20 cellular contexts compared by ENCODE assay signal in genomic region chr10:92727550-92727949, GRCh38. TPM values are rescaled to one million over a fixed set of nuclear protein-coding genes. Genes with fewer than 3 reads are reported as not detected.
A peak's percentile ranks its signal among the peaks of the same experiment; 100 is the strongest.
DNase-seq lines count a peak whose midpoint lies in the region; ATAC-seq and TF ChIP-seq lines count a peak whose summit lies in the region.
"Had no signal": no experiment of that assay in that cellular context is flagged by ENCODE, and none has a peak within 500 bp of the region (broad histone marks: within the 10 kb centered on the region; RNA-seq: fewer than 3 reads in every experiment).

No MANE protein-coding gene starts in this region.

- peaks cover 89% of the 10 kb centered on the region for H3K27me3 ChIP-seq in MM.1S (replicated peaks; ENCODE audit: insufficient read depth, low read length)
- H3K27me3 ChIP-seq: SJSA1 had no signal

- peaks cover 11% of the 10 kb centered on the region for H4K20me1 ChIP-seq in MM.1S (ENCODE audit: insufficient read depth, low read length)

- peaks cover 16% of the 10 kb centered on the region for H3K4me1 Mint-ChIP-seq in WTC11

- no peak overlapping the region for H3K27ac Mint-ChIP-seq in WTC11

- no peak overlapping the region for H2AFZ ChIP-seq in MM.1S (ENCODE audit: low read length)

- DNase-seq in LNCaP clone FGC (ENCODE audit: low read depth), result peak; percentile 13
- no peak for DNase-seq in WTC11 (ENCODE audit: low spot score)
- peak; percentile 33 for DNase-seq in mucosa of gallbladder (ENCODE audit: low spot score)
- no peak for DNase-seq in DMS153 treated with DMSO at 0.1 percent for 48 hours (lab: John Stamatoyannopoulos, UW; ENCODE audit: unreplicated experiment)
- no peak for DNase-seq in MM.1S
- DNase-seq in Ammon's horn (ENCODE audit: low spot score), result no peak
- DNase-seq in DMS153 (lab: John Stamatoyannopoulos, UW), result no peak
- DNase-seq: C1 segment of cervical spinal cord; DMS 273 treated with DMSO at 0.1 percent for 48 hours; H7; KBM-7; NCI-H1105; NCI-H1694; NCI-H345; NCI-H526 treated with DMSO at 0.1 percent for 48 hours; NK-92 treated with Interleukin-12 subunit alpha and Interleukin-12 subunit beta, amount 100 ng/mL, for 24 hours; PC-3 had no signal

- no peak overlapping the region for H3K9ac ChIP-seq in MM.1S (ENCODE audit: low read length)

- H3K4me3 Mint-ChIP-seq in WTC11, result no peak overlapping the region

- no peaks in the 10 kb centered on the region for H3K27me3 Mint-ChIP-seq in WTC11 (ENCODE audit: low read depth)

- H3K9me2 ChIP-seq in MM.1S (replicated peaks; ENCODE audit: insufficient read depth, low read length), result no peaks in the 10 kb centered on the region

- H3K4me1 ChIP-seq in HEK293 (ENCODE audit: control insufficient read depth, insufficient read depth, low read length), result 0 out of 2 replicates have a peak, but pooled peaks cover 3% of the 10 kb centered on the region
- H3K4me1 ChIP-seq in MM.1S (ENCODE audit: low read length), result peaks cover 5% of the 10 kb centered on the region

- POLR2A ChIA-PET in HEK293 (lab: Yijun Ruan, JAX) (interaction anchor here (1.1 kb wide), 1 partner anchor 28 kb away, joined by 3 read pairs; no protein-coding TSS in a partner anchor), WTC11 (lab: Charles Lee) (no interaction called here)

- H3K79me2 ChIP-seq in MM.1S (ENCODE audit: low read length), result no peaks in the 10 kb centered on the region

- no peaks in the 10 kb centered on the region for H3K36me3 Mint-ChIP-seq in WTC11

- no peak overlapping the region for H3K4me2 ChIP-seq in MM.1S (ENCODE audit: low read depth, low read length)
- H3K4me2 ChIP-seq: A549 had no signal

- no peak overlapping the region for H3K4me3 ChIP-seq in HEK293 (ENCODE audit: low read depth, low read length)
- H3K4me3 ChIP-seq in LNCaP clone FGC (ENCODE audit: low read depth, low read length), result no peak overlapping the region
- H3K4me3 ChIP-seq in MM.1S (ENCODE audit: low read length), result no peak overlapping the region
- H3K4me3 ChIP-seq: A549, SJSA1 had no signal

- H3F3A ChIP-seq in MM.1S (ENCODE audit: insufficient read depth, low read length), result 0 out of 2 replicates have a peak, but pooled peaks cover 3% of the 10 kb centered on the region

- H3K9me3 ChIP-seq in HEK293 (ENCODE audit: control insufficient read depth, insufficient read depth, low read depth, low read length) (no peaks in the 10 kb centered on the region), MM.1S (replicated peaks; ENCODE audit: insufficient read depth, low read length) (no peaks in the 10 kb centered on the region)
- H3K9me3 ChIP-seq: A549, SJSA1 had no signal

- H3K27ac ChIP-seq in HEK293 (ENCODE audit: extremely low read depth, low read depth, low read length), result no peak overlapping the region
- H3K27ac ChIP-seq in MM.1S (ENCODE audit: low read length), result no peak overlapping the region
- H3K27ac ChIP-seq: A549, SJSA1 had no signal

- H3K36me3 ChIP-seq in HEK293 (ENCODE audit: control insufficient read depth in 2 of 2, insufficient read depth in 1 of 2, low read length in 2 of 2) (no peaks in the 10 kb centered on the region), MM.1S (replicated peaks; ENCODE audit: insufficient read depth, low read length) (no peaks in the 10 kb centered on the region)
- H3K36me3 ChIP-seq: SJSA1 had no signal

- H3K9me3 Mint-ChIP-seq in WTC11, result 0 out of 2 replicates have a peak, but pooled peaks cover 4% of the 10 kb centered on the region

- TF ChIP-seq CTCF in HEK293 (tag by site-specific recombination; IDR thresholded peaks at IDR 0.05) (no peak), LNCaP clone FGC (IDR thresholded peaks at IDR 0.05; ENCODE audit: control insufficient read depth, extremely low read depth, insufficient read depth) (no peak), WTC11 (IDR thresholded peaks at IDR 0.05) (no peak), MM.1S (IDR thresholded peaks at IDR 0.05; ENCODE audit: low read length) (no peak)

- CTCF ChIA-PET in HEK293 (lab: Yijun Ruan, JAX) (interaction anchor here (0.6 to 0.7 kb wide), 2 partner anchors 1586 to 1857 kb away, joined by 3 to 4 read pairs; no protein-coding TSS in a partner anchor), WTC11 (lab: Charles Lee) (no interaction called here)

- ATAC-seq in WTC11, result peak; percentile 64
- ATAC-seq: A549, PC-3 had no signal

TF ChIP-seq in HEK293, 187 proteins besides CTCF, POLR2A, EP300 and RAD21:
- TF ChIP-seq PRDM6 (tag by site-specific recombination; IDR thresholded peaks at IDR 0.05) (0 out of 2 replicates have a peak, but pooled peaks have one; percentile 28), ZNF664 (tag by site-specific recombination; IDR thresholded peaks at IDR 0.05) (no peak), TRIM28 (IDR thresholded peaks at IDR 0.05; ENCODE audit: borderline replicate concordance, low read length) (peak; percentile 66; the same call in 1 of the 2 replicates), ZNF549 (tag by site-specific recombination; IDR thresholded peaks at IDR 0.05) (no peak), ZNF571 (tag by site-specific recombination; IDR thresholded peaks at IDR 0.05) (no peak), ZNF658 (tag by site-specific recombination; IDR thresholded peaks at IDR 0.05) (no peak), ZNF121 (tag by site-specific recombination; IDR thresholded peaks at IDR 0.05) (no peak), ZNF175 (tag by site-specific recombination; IDR thresholded peaks at IDR 0.05) (no peak), ZNF19 (tag by site-specific recombination; IDR thresholded peaks at IDR 0.05; ENCODE audit: low read depth) (no peak), ZNF324 (tag by site-specific recombination; IDR thresholded peaks at IDR 0.05) (no peak), SP7 (tag by site-specific recombination; IDR thresholded peaks at IDR 0.05) (no peak)

TF ChIP-seq in WTC11, 78 proteins besides CTCF, POLR2A, EP300 and RAD21:
- TF ChIP-seq STAT6 (CRISPR knock-in tag; conservative IDR thresholded peaks at IDR 0.05; ENCODE audit: low read depth) (no peak), MLX (CRISPR knock-in tag; IDR thresholded peaks at IDR 0.05) (no peak), TCF7 (CRISPR knock-in tag; IDR thresholded peaks at IDR 0.05; ENCODE audit: low read depth) (no peak), GTF2I (CRISPR knock-in tag; conservative IDR thresholded peaks at IDR 0.05) (no peak), NR3C1 (CRISPR knock-in tag; conservative IDR thresholded peaks at IDR 0.05; ENCODE audit: low read depth) (no peak), FOXP4 (CRISPR knock-in tag; IDR thresholded peaks at IDR 0.05) (no peak)

RNA-seq across cellular contexts. Expression of gene HHEX, which starts 37.8 kb away (rescaled TPM):
- total RNA-seq in WTC11 (2021) (4.5 to 4.8 TPM (median 4.8 TPM) in 3 replicates), mucosa of gallbladder (69.2 TPM)

Comparison
In these comparisons a context has a peak if more than half of its experiments do, and no peak if none do; other contexts are left out.
1. DNase-seq: peak in LNCaP clone FGC (single experiment) and mucosa of gallbladder (single experiment); none in WTC11 (single experiment), DMS153 treated with DMSO at 0.1 percent for 48 hours (single experiment), MM.1S (single experiment), Ammon's horn (single experiment) and DMS153 (single experiment).
2. RNA of gene HHEX, which starts 37.8 kb away (total RNA-seq): 69.2 TPM in mucosa of gallbladder (single experiment); 4.5 to 4.8 TPM in WTC11; every median in the first group is over 10 times any median in the second.